20 cellular contexts compared by ENCODE assay signal in the genomic region with DNA sequence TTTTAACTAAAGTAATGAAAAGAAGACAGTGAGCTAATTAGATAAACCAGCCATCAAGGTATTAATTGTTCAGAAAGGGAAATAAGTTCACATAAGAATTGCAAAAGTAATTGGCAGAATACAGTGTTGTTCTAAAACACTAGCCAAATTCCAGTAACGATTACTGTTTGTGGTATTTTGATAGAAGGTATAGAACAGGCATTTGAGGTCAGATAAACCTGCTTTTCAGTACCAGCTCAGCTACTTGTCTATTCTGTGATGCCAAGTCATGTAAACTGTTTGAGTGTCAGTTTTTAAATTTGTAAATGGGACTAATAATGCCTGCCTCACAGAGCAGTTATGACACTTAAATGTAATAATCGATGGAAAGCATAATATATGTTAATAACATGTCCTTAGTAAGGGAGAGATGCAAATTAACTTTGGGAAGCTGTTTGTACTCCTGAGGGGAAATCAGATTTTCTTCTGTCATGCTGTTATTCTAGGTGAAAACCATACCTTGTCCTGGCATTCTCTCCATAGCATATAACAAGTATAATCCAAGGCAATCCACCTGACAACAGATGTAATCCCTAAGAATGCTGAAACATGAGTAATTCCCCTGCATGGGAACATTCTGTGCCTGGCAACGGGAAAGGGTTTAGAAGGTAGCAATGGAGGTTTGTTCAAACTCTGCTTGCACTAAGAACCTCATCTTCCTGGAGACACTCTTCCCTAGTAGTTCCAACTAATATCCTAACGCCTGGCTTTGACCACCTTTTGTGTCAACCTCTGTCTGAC.
DNase-seq lines count a peak whose midpoint lies in the region; TF ChIP-seq lines count a peak whose summit lies in the region.
"Had no signal": no experiment of that assay in that cellular context is flagged by ENCODE, and none has a peak within 500 bp of the region (broad histone marks: within the 10 kb centered on the region; RNA-seq: fewer than 3 reads in every experiment).

No MANE protein-coding gene starts in this region.

- no peak overlapping the region for H3K4me3 Mint-ChIP-seq in activated CD4-positive, alpha-beta memory T cell treated with anti-CD3 and anti-CD28 coated beads, Interleukin-2, amount 10 ng/mL, durations not matched to agents 7 days and 5 days
- H3K4me3 Mint-ChIP-seq: CD14-positive monocyte had no signal

- H3K27me3 ChIP-seq in hepatocyte: no peaks in the 10 kb centered on the region

- H3K9me3 Mint-ChIP-seq in activated CD4-positive, alpha-beta memory T cell treated with anti-CD3 and anti-CD28 coated beads, Interleukin-2, amount 10 ng/mL, durations not matched to agents 7 days and 5 days: no peaks in the 10 kb centered on the region

- H3K4me3 ChIP-seq in epithelial cell of esophagus (ENCODE audit: low read length) (no peak overlapping the region), hepatocyte (no peak overlapping the region)

- TF ChIP-seq CTCF in epithelial cell of esophagus (IDR thresholded peaks at IDR 0.05; ENCODE audit: insufficient read depth, low read depth, low read length, missing control alignments) (no peak), hepatocyte (IDR thresholded peaks at IDR 0.05; ENCODE audit: poor library complexity) (no peak)

- H3K36me3 Mint-ChIP-seq in activated CD4-positive, alpha-beta memory T cell treated with anti-CD3 and anti-CD28 coated beads, Interleukin-2, amount 10 ng/mL, durations not matched to agents 7 days and 5 days (ENCODE audit: low read depth): no peaks in the 10 kb centered on the region
- H3K36me3 Mint-ChIP-seq: CD14-positive monocyte had no signal

- DNase-seq in NCI-H82 (lab: John Stamatoyannopoulos, UW) (peak; percentile 3), NCI-H82 treated with DMSO at 0.1 percent for 48 hours (lab: John Stamatoyannopoulos, UW; ENCODE audit: unreplicated experiment) (no peak), epithelial cell of esophagus (ENCODE audit: low read depth) (peak; percentile 52), hepatocyte (ENCODE audit: low spot score) (no peak), NCI-H1930 (lab: John Stamatoyannopoulos, UW) (no peak), NCI-H2227 treated with DMSO at 0.1 percent for 48 hours (lab: John Stamatoyannopoulos, UW) (no peak)
- no peak for DNase-seq in stimulated activated CD4-positive, alpha-beta T cell treated with anti-CD3 and anti-CD28 coated beads, Interleukin-4, amount 100 ng/mL, for 1 hour
- DNase-seq in activated CD4-positive, alpha-beta memory T cell treated with anti-CD3 and anti-CD28 coated beads, Interleukin-2, amount 10 ng/mL, durations not matched to agents 7 days and 5 days: no peak
- DNase-seq: DND-41, MM.1S, NCI-H1092, NCI-H1436 treated with DMSO at 0.1 percent for 48 hours, NCI-H2029 treated with DMSO at 0.1 percent for 48 hours, NCI-H2171, NCI-H446 treated with DMSO at 0.1 percent for 48 hours, NCI-H69, Right ventricle myocardium superior had no signal

- CTCF ChIA-PET in activated CD4-positive, alpha-beta memory T cell treated with anti-CD3 and anti-CD28 coated beads, Interleukin-2, amount 10 ng/mL, durations not matched to agents 7 days and 5 days (lab: Charles Lee): no interaction called here

- no peak overlapping the region for H3K4me2 ChIP-seq in hepatocyte
- H3K4me2 ChIP-seq: KMS-11 had no signal

- H3K4me1 Mint-ChIP-seq in activated CD4-positive, alpha-beta memory T cell treated with anti-CD3 and anti-CD28 coated beads, Interleukin-2, amount 10 ng/mL, durations not matched to agents 7 days and 5 days: no peaks in the 10 kb centered on the region
- H3K4me1 Mint-ChIP-seq: CD14-positive monocyte had no signal

- H3K27me3 Mint-ChIP-seq in activated CD4-positive, alpha-beta memory T cell treated with anti-CD3 and anti-CD28 coated beads, Interleukin-2, amount 10 ng/mL, durations not matched to agents 7 days and 5 days: no peaks in the 10 kb centered on the region

- H3K9me2 ChIP-seq in hepatocyte (replicated peaks; ENCODE audit: insufficient read depth): no peaks in the 10 kb centered on the region

- H2AFZ ChIP-seq in hepatocyte: no peak overlapping the region

- H3K79me2 ChIP-seq in hepatocyte: no peaks in the 10 kb centered on the region

- H3K4me1 ChIP-seq in hepatocyte (ENCODE audit: insufficient read depth): no peaks in the 10 kb centered on the region

- POLR2A ChIA-PET in activated CD4-positive, alpha-beta memory T cell treated with anti-CD3 and anti-CD28 coated beads, Interleukin-2, amount 10 ng/mL, durations not matched to agents 7 days and 5 days (lab: Charles Lee): no interaction called here

- 68% methylated on average over 4 of the region's 4 CpGs for WGBS in hepatocyte (ENCODE audit: low lambda C conversion rate, missing lambda C conversion rate)

- no peaks in the 10 kb centered on the region for H3K36me3 ChIP-seq in hepatocyte (replicated peaks; ENCODE audit: insufficient read depth, low read depth)

- H3K9me3 ChIP-seq in hepatocyte (ENCODE audit: low read depth): no peaks in the 10 kb centered on the region

- H3K27ac ChIP-seq in hepatocyte: peak overlapping the region; percentile 13
- H3K27ac ChIP-seq: 22Rv1, KMS-11 had no signal

- H3K27ac Mint-ChIP-seq in activated CD4-positive, alpha-beta memory T cell treated with anti-CD3 and anti-CD28 coated beads, Interleukin-2, amount 10 ng/mL, durations not matched to agents 7 days and 5 days: no peak overlapping the region

- no peaks in the 10 kb centered on the region for H4K20me1 ChIP-seq in hepatocyte (ENCODE audit: insufficient read depth, poor library complexity, severe bottlenecking)

Comparison
In these comparisons a context has a peak if more than half of its experiments do, and no peak if none do; other contexts are left out.
1. DNase-seq: peak in NCI-H82 (single experiment) and epithelial cell of esophagus (single experiment); none in NCI-H82 treated with DMSO at 0.1 percent for 48 hours (single experiment), hepatocyte (single experiment), stimulated activated CD4-positive, alpha-beta T cell treated with anti-CD3 and anti-CD28 coated beads, Interleukin-4, amount 100 ng/mL, for 1 hour (single experiment), NCI-H1930 (0 of 2), activated CD4-positive, alpha-beta memory T cell treated with anti-CD3 and anti-CD28 coated beads, Interleukin-2, amount 10 ng/mL, durations not matched to agents 7 days and 5 days (single experiment) and NCI-H2227 treated with DMSO at 0.1 percent for 48 hours (single experiment).